Comparison of ENCODE assay signal across 1 cellular context in the genomic region with DNA sequence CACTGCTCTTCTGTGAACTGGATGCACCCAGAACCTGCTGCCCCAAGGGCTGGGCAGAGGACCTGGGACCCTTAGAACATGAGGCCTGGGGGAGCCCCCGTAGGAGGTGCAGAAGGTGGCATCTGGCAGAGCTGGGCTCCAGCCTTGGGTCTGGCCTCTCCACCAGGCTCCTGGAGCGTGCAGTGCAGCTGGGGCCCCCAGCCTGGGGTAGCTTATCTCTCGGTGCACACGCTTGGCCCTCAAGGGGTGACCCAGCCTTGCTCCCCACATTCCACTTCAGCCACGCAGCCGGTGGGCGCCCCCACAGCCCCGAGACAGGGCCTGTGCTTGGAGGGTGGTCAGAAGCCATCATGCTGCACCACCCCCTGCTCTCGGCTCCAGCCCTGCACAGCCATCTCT.
TF ChIP-seq lines count a peak whose summit lies in the region.

No MANE protein-coding gene starts in this region.

TF ChIP-seq in HepG2, 621 proteins besides CTCF, POLR2A, EP300 and RAD21 (continued from another document):
- TF ChIP-seq, protein P1, sequence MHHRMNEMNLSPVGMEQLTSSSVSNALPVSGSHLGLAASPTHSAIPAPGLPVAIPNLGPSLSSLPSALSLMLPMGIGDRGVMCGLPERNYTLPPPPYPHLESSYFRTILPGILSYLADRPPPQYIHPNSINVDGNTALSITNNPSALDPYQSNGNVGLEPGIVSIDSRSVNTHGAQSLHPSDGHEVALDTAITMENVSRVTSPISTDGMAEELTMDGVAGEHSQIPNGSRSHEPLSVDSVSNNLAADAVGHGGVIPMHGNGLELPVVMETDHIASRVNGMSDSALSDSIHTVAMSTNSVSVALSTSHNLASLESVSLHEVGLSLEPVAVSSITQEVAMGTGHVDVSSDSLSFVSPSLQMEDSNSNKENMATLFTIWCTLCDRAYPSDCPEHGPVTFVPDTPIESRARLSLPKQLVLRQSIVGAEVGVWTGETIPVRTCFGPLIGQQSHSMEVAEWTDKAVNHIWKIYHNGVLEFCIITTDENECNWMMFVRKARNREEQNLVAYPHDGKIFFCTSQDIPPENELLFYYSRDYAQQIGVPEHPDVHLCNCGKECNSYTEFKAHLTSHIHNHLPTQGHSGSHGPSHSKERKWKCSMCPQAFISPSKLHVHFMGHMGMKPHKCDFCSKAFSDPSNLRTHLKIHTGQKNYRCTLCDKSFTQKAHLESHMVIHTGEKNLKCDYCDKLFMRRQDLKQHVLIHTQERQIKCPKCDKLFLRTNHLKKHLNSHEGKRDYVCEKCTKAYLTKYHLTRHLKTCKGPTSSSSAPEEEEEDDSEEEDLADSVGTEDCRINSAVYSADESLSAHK (CRISPR knock-in tag; IDR thresholded peaks at IDR 0.05; ENCODE audit: borderline replicate concordance), result no peak
- TF ChIP-seq SIN3A (IDR thresholded peaks at IDR 0.05; ENCODE audit: borderline replicate concordance, low read depth, low read length), result no peak
- TF ChIP-seq ZNF879 (CRISPR knock-in tag; IDR thresholded peaks at IDR 0.05), result no peak
- TF ChIP-seq, protein P2, sequence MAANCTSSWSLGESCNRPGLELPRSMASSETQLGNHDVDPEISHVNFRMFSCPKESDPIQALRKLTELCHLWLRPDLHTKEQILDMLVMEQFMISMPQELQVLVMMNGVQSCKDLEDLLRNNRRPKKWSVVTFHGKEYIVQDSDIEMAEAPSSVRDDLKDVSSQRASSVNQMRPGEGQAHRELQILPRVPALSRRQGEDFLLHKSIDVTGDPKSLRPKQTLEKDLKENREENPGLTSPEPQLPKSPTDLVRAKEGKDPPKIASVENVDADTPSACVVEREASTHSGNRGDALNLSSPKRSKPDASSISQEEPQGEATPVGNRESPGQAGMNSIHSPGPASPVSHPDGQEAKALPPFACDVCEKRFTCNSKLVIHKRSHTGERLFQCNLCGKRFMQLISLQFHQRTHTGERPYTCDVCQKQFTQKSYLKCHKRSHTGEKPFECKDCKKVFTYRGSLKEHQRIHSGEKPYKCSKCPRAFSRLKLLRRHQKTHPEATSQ (CRISPR knock-in tag; IDR thresholded peaks at IDR 0.05; ENCODE audit: borderline replicate concordance), result no peak
- TF ChIP-seq SRSF1 (optimal IDR thresholded peaks at IDR 0.05; ENCODE audit: low read depth, low read length), result peak; percentile 21
- 0 out of 2 replicates have a peak, but pooled peaks have one; percentile 66 for TF ChIP-seq NFIB (CRISPR knock-in tag; IDR thresholded peaks at IDR 0.05; ENCODE audit: borderline replicate concordance)
- no peak for TF ChIP-seq KAT2B (IDR thresholded peaks at IDR 0.05; ENCODE audit: borderline replicate concordance, low read depth, low read length)
- 0 out of 2 replicates have a peak, but pooled peaks have one; percentile 4 for TF ChIP-seq EEA1 (CRISPR knock-in tag; IDR thresholded peaks at IDR 0.05; ENCODE audit: borderline replicate concordance)
- peak; percentile 29 for TF ChIP-seq HNRNPLL (IDR thresholded peaks at IDR 0.05; ENCODE audit: low read depth, low read length, poor library complexity, severe bottlenecking)
- TF ChIP-seq HNF4A (CRISPR knock-in tag; IDR thresholded peaks at IDR 0.05), result no peak
- 0 out of 2 replicates have a peak, but pooled peaks have one; percentile 25 for TF ChIP-seq ZNF839 (CRISPR knock-in tag; IDR thresholded peaks at IDR 0.05; ENCODE audit: borderline replicate concordance)
- TF ChIP-seq FOXA3 (CRISPR knock-in tag; IDR thresholded peaks at IDR 0.05), result no peak
- no peak for TF ChIP-seq ZFYVE20 (CRISPR knock-in tag; IDR thresholded peaks at IDR 0.05; ENCODE audit: borderline replicate concordance, low read depth)
- TF ChIP-seq ATRX (CRISPR knock-in tag; IDR thresholded peaks at IDR 0.05; ENCODE audit: borderline replicate concordance), result no peak
- TF ChIP-seq MAZ (IDR thresholded peaks at IDR 0.05; ENCODE audit: borderline replicate concordance, low read depth, low read length), result 0 out of 2 replicates have a peak, but pooled peaks have one; percentile 7
- TF ChIP-seq MAZ (CRISPR knock-in tag; IDR thresholded peaks at IDR 0.05; ENCODE audit: low read depth), result no peak
- no peak for TF ChIP-seq ZNF615 (CRISPR knock-in tag; IDR thresholded peaks at IDR 0.05; ENCODE audit: borderline replicate concordance)
- TF ChIP-seq NR2F6 (IDR thresholded peaks at IDR 0.05), result no peak
- no peak for TF ChIP-seq NR2F6 (CRISPR knock-in tag; IDR thresholded peaks at IDR 0.05)
- TF ChIP-seq EZH2 (conservative IDR thresholded peaks at IDR 0.05; ENCODE audit: low read depth, low read length), result no peak
- no peak for TF ChIP-seq ZFY (CRISPR knock-in tag; IDR thresholded peaks at IDR 0.05)
- no peak for TF ChIP-seq ZNF761 (CRISPR knock-in tag; conservative IDR thresholded peaks at IDR 0.05)
- TF ChIP-seq SALL2 (CRISPR knock-in tag; IDR thresholded peaks at IDR 0.05), result no peak
- no peak for TF ChIP-seq THYN1 (CRISPR knock-in tag; IDR thresholded peaks at IDR 0.05; ENCODE audit: borderline replicate concordance, low read depth)
